Comparison of ENCODE assay signal across 1 cellular context in genomic region chr2:25362564-25363145, GRCh38.
TF ChIP-seq lines count a peak whose summit lies in the region.

No MANE protein-coding gene starts in this region.

TF ChIP-seq in GM23338, 12 proteins besides CTCF, POLR2A, EP300 and RAD21 (continued from another document):
- TF ChIP-seq ZNF462 (CRISPR knock-in tag; IDR thresholded peaks at IDR 0.05) (no peak), NANOG (IDR thresholded peaks at IDR 0.05; ENCODE audit: borderline replicate concordance) (no peak), JUNB (IDR thresholded peaks at IDR 0.05; ENCODE audit: unreplicated experiment) (no peak)
